ENCODE assay signal across 14 cellular contexts in the genomic region with DNA sequence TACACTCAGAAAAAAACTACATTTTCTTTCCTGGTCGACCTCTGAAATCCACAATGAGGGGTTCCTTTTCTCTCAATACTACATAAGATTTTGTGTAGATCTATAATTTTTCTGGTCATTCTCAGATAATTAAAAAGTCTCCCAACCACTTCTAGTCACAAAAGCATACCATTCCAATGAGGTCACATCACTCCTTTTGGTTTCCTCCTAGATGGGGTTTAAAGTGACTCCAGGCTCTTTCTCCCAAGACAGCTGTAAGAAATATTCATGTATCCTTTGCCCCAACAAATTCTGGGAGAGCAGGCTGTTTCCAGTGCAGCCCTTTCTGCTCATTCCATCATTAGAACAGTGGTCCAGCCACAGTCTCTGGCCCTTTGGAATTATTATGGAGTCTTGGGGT. TPM values are rescaled to one million over a fixed set of nuclear protein-coding genes. Genes with fewer than 3 reads are reported as not detected.
DNase-seq lines count a peak whose midpoint lies in the region; ATAC-seq and TF ChIP-seq lines count a peak whose summit lies in the region.
"Had no signal": no experiment of that assay in that cellular context is flagged by ENCODE, and none has a peak within 500 bp of the region (broad histone marks: within the 10 kb centered on the region; RNA-seq: fewer than 3 reads in every experiment).

No MANE protein-coding gene starts in this region.

- no peak overlapping the region for H3K9ac ChIP-seq in trophoblast cell (ENCODE audit: low read length)

- no peak overlapping the region for H3K4me2 ChIP-seq in trophoblast cell (ENCODE audit: low read length)

- no peak overlapping the region for H4K91ac ChIP-seq in trophoblast cell (ENCODE audit: low read depth, low read length)

- no peak overlapping the region for H3K14ac ChIP-seq in trophoblast cell (ENCODE audit: low read length)

- no peaks in the 10 kb centered on the region for H3K9me3 ChIP-seq in trophoblast cell (ENCODE audit: insufficient read depth, low read depth, low read length)
- H3K9me3 ChIP-seq: left ventricle myocardium inferior, ovary had no signal

- no peak overlapping the region for H2AFZ ChIP-seq in trophoblast cell (ENCODE audit: insufficient read depth, low read length, poor library complexity)

- DNase-seq in GM04504 (ENCODE audit: low read depth) (peak; percentile 69), RKO (ENCODE audit: low spot score) (peak; percentile 16), fibroblast of mammary gland (ENCODE audit: low read depth) (peak; percentile 69), trophoblast cell (peak in 1 of 2 donors; percentile 64), KG1 (lab: John Stamatoyannopoulos, UW) (no peak)
- DNase-seq in activated CD8-positive, alpha-beta memory T cell treated with anti-CD3 and anti-CD28 coated beads, Interleukin-2, amount 50 U/mL, for 48 hours = no peak
- DNase-seq: activated T-cell treated with anti-CD3 and anti-CD28 coated beads, Interleukin-2, amount 50 U/mL, for 24 hours; left ventricle myocardium inferior; NCI-H2107; ovary; stimulated activated naive B cell treated with anti-CD40 and anti-IgM and Interleukin-4, amounts not matched to agents 10 μg/mL and 1 μg/mL and 100 μg/mL, for 72 hours had no signal

- no peaks in the 10 kb centered on the region for H3K27me3 ChIP-seq in trophoblast cell (ENCODE audit: insufficient read depth, low read length)
- H3K27me3 ChIP-seq: ovary had no signal

- H3K27ac ChIP-seq in trophoblast cell (ENCODE audit: low read depth, low read length) = peak overlapping the region; percentile 81
- H3K27ac ChIP-seq: left ventricle myocardium inferior, ovary, VCaP had no signal

- H2AK5ac ChIP-seq in trophoblast cell (ENCODE audit: low read length) = no peak overlapping the region

- H4K8ac ChIP-seq in trophoblast cell (ENCODE audit: low read depth, low read length) = no peak overlapping the region

- no peak overlapping the region for H3K18ac ChIP-seq in trophoblast cell (ENCODE audit: low read length)

- no peaks in the 10 kb centered on the region for H3K79me2 ChIP-seq in trophoblast cell (ENCODE audit: control insufficient read depth, insufficient read depth, low read length, poor library complexity)

- no CpG with 5 or more reads among the region's 1 CpG for WGBS in trophoblast cell (ENCODE audit: extremely low coverage, insufficient coverage, insufficient read length)

- no peak for TF ChIP-seq CTCF in fibroblast of mammary gland (conservative IDR thresholded peaks at IDR 0.05; ENCODE audit: control insufficient read depth, insufficient read depth, low read depth, low read length)

- no peak overlapping the region for H3K4ac ChIP-seq in trophoblast cell (ENCODE audit: low read depth, low read length)

- H3K23ac ChIP-seq in trophoblast cell (ENCODE audit: low read length) = no peak overlapping the region

- H2BK120ac ChIP-seq in trophoblast cell (ENCODE audit: insufficient read depth, low read length, poor library complexity) = no peak overlapping the region

- no peak overlapping the region for H2BK12ac ChIP-seq in trophoblast cell (ENCODE audit: low read length)

- peaks cover 19% of the 10 kb centered on the region for H3K79me1 ChIP-seq in trophoblast cell (ENCODE audit: low read length)

- H3K4me1 ChIP-seq in trophoblast cell (ENCODE audit: control insufficient read depth in 1 of 2, insufficient read depth in 2 of 2, low read length in 2 of 2) = peaks cover 10 to 20% of the 10 kb centered on the region in 2 experiments

- ATAC-seq in GM18868 (IDR thresholded peaks at IDR 0.05; ENCODE audit: unreplicated experiment) (no peak), HG03095 (IDR thresholded peaks at IDR 0.05; ENCODE audit: unreplicated experiment) (no peak)
- ATAC-seq: stimulated activated naive B cell treated with anti-CD40 and anti-IgM and Interleukin-4, amounts not matched to agents 10 μg/mL and 1 μg/mL and 100 μg/mL, for 72 hours had no signal

- H3K4me3 ChIP-seq in fibroblast of mammary gland (ENCODE audit: control insufficient read depth, low read depth, low read length) (no peak overlapping the region), trophoblast cell (ENCODE audit: low read depth, low read length) (no peak overlapping the region)
- H3K4me3 ChIP-seq: left ventricle myocardium inferior, ovary had no signal

- H2BK5ac ChIP-seq in trophoblast cell (ENCODE audit: low read depth, low read length, poor library complexity) = peak overlapping the region; percentile 52

- H3K36me3 ChIP-seq in trophoblast cell (ENCODE audit: control insufficient read depth in 1 of 2, insufficient read depth in 2 of 2, low read length in 2 of 2) = no peaks in the 10 kb centered on the region
- H3K36me3 ChIP-seq: left ventricle myocardium inferior, ovary had no signal

- H4K12ac ChIP-seq in trophoblast cell (ENCODE audit: low read depth, low read length) = no peak overlapping the region

RNA-seq across cellular contexts. Expression of gene BEND6, which starts 43.1 kb away (rescaled TPM):
- 8.7 and 9.6 TPM in 2 replicates for polyA plus RNA-seq in trophoblast cell (2013)

Comparison
In these comparisons a context has a peak if more than half of its experiments do, and no peak if none do; other contexts are left out.
1. DNase-seq: peak in GM04504 (single experiment), RKO (single experiment) and fibroblast of mammary gland (single experiment); none in KG1 (single experiment) and activated CD8-positive, alpha-beta memory T cell treated with anti-CD3 and anti-CD28 coated beads, Interleukin-2, amount 50 U/mL, for 48 hours (single experiment).